ENCODE assay signal across 20 cellular contexts in the genomic region with DNA sequence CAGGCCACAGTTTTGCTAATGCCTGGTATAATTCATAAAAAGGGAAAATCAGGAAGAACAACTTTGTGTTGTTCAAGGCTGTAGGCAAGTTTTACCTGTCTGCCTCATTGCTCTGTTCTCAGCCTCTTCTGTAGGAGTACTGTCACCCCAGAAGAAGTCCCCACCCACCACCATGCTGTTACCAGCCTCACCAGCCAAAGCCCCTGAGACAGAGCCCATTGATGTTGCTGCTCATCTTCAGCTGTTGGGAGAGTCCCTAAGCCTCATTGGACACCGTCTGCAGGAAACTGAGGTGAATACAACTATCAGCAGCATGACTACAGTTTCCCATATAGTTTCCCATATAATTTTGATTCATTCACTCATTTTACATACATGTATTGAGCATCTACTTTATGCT.
"Had no signal": no experiment of that assay in that cellular context is flagged by ENCODE, and none has a peak within 500 bp of the region (broad histone marks: within the 10 kb centered on the region; RNA-seq: fewer than 3 reads in every experiment).

No MANE protein-coding gene starts in this region.

- ATAC-seq: left cardiac atrium; left lung; lower lobe of right lung; natural killer cell; right lobe of liver; stimulated activated effector memory CD8-positive, alpha-beta T cell treated with anti-CD3 and anti-CD28 coated beads, Interleukin-12 subunit alpha, Interleukin-12 subunit beta, amount 100 ng/mL, for 72 hours had no signal

- H3K4me3 Mint-ChIP-seq: naive B cell; natural killer cell; nephron progenitor cell; neural progenitor cell; stimulated activated effector memory CD8-positive, alpha-beta T cell treated with anti-CD3 and anti-CD28 coated beads, Interleukin-12 subunit alpha, Interleukin-12 subunit beta, amount 100 ng/mL, for 72 hours; type B pancreatic cell had no signal

- H3K27ac Mint-ChIP-seq: natural killer cell; nephron progenitor cell; neural progenitor cell; stimulated activated effector memory CD8-positive, alpha-beta T cell treated with anti-CD3 and anti-CD28 coated beads, Interleukin-12 subunit alpha, Interleukin-12 subunit beta, amount 100 ng/mL, for 72 hours; type B pancreatic cell had no signal

- H3K9me3 Mint-ChIP-seq: naive B cell; natural killer cell; nephron progenitor cell; neural progenitor cell; stimulated activated effector memory CD8-positive, alpha-beta T cell treated with anti-CD3 and anti-CD28 coated beads, Interleukin-12 subunit alpha, Interleukin-12 subunit beta, amount 100 ng/mL, for 72 hours; type B pancreatic cell had no signal

- DNase-seq: hippocampal formation; kidney glomerular epithelial cell; left cardiac atrium; left lung; lower lobe of right lung; mammary epithelial cell; mesenchymal stem cell; naive B cell; natural killer cell; nephron progenitor cell; ovary; right lobe of liver; stimulated activated CD4-positive, alpha-beta T cell treated with anti-CD3 and anti-CD28 coated beads, Interleukin-2, amount 100 ng/mL, for 24 hours; stimulated activated CD4-positive, alpha-beta T cell treated with anti-CD3 and anti-CD28 coated beads, Interleukin-4, amount 100 ng/mL, for 1 hour; stimulated activated naive CD4-positive, alpha-beta T cell treated with Interleukin-2 at 50 U/mL for 16 hours; substantia nigra had no signal

- H3K27me3 Mint-ChIP-seq: naive B cell, progenitor cell of endocrine pancreas, type B pancreatic cell had no signal

- H3K4me1 Mint-ChIP-seq: naive B cell; natural killer cell; nephron progenitor cell; neural progenitor cell; stimulated activated effector memory CD8-positive, alpha-beta T cell treated with anti-CD3 and anti-CD28 coated beads, Interleukin-12 subunit alpha, Interleukin-12 subunit beta, amount 100 ng/mL, for 72 hours had no signal
